1 cellular context compared by ENCODE assay signal in the genomic region with DNA sequence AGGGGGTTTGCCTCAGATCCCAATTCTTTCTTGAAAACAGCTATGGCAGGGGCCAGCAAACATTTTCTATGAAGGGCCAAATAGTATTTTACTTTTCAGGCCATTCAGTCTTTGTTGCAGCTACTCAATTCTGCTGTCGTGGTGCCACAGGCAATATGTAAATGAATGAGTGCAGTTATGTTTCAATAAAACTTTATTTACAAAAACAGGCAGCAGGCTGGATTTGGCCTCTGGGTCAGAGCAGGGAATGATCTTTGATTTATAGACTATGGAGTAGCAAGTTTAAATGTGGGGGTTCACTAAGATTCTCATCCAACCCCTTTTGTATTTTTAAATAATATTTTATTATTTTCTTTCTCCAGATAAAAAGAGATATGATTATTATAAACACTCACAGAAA.
TF ChIP-seq lines count a peak whose summit lies in the region.

No MANE protein-coding gene starts in this region.

TF ChIP-seq in K562, 482 proteins besides CTCF, POLR2A, EP300 and RAD21:
- TF ChIP-seq, protein P1, sequence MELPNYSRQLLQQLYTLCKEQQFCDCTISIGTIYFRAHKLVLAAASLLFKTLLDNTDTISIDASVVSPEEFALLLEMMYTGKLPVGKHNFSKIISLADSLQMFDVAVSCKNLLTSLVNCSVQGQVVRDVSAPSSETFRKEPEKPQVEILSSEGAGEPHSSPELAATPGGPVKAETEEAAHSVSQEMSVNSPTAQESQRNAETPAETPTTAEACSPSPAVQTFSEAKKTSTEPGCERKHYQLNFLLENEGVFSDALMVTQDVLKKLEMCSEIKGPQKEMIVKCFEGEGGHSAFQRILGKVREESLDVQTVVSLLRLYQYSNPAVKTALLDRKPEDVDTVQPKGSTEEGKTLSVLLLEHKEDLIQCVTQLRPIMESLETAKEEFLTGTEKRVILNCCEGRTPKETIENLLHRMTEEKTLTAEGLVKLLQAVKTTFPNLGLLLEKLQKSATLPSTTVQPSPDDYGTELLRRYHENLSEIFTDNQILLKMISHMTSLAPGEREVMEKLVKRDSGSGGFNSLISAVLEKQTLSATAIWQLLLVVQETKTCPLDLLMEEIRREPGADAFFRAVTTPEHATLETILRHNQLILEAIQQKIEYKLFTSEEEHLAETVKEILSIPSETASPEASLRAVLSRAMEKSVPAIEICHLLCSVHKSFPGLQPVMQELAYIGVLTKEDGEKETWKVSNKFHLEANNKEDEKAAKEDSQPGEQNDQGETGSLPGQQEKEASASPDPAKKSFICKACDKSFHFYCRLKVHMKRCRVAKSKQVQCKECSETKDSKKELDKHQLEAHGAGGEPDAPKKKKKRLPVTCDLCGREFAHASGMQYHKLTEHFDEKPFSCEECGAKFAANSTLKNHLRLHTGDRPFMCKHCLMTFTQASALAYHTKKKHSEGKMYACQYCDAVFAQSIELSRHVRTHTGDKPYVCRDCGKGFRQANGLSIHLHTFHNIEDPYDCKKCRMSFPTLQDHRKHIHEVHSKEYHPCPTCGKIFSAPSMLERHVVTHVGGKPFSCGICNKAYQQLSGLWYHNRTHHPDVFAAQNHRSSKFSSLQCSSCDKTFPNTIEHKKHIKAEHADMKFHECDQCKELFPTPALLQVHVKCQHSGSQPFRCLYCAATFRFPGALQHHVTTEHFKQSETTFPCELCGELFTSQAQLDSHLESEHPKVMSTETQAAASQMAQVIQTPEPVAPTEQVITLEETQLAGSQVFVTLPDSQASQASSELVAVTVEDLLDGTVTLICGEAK (IDR thresholded peaks at IDR 0.05), result peak; percentile 84
- TF ChIP-seq, protein P1 (CRISPR knock-in tag; IDR thresholded peaks at IDR 0.05), result no peak
- TF ChIP-seq MYC (IDR thresholded peaks at IDR 0.05; ENCODE audit: low read depth, low read length) (no peak), MYC (CRISPR knock-in tag; IDR thresholded peaks at IDR 0.05; ENCODE audit: borderline replicate concordance, low read depth) (no peak)
